ENCODE assay signal across 20 cellular contexts in the genomic region with DNA sequence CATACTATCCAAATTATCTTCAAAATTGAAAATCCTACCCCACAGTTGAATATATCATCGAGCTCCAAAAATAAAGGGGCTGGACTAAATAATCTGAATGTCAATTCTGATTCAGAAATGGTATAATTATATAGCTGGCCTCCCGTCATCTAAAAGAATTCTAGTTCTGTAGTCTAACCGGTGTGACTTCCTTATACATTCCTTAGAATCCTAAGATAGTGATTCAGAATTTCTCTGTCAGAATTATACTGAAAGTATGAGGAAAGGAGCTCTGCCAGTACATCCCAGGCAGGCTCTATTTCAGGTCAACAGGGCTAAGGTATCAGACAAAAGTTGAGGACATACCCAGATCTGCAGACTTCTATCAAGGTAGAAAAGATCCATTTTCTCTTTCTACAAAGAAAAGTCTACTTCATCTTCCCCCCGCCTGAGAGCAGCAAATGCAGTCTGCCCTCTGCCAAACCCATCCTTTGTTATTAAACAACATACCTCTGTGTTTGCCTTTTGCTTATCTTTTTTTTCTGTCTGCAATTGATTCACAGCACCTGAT.
DNase-seq lines count a peak whose midpoint lies in the region; TF ChIP-seq lines count a peak whose summit lies in the region.
"Had no signal": no experiment of that assay in that cellular context is flagged by ENCODE, and none has a peak within 500 bp of the region (broad histone marks: within the 10 kb centered on the region; RNA-seq: fewer than 3 reads in every experiment).

No MANE protein-coding gene starts in this region.

- H3K18ac ChIP-seq in trophoblast cell (ENCODE audit: low read length) = no peak overlapping the region

- no peak overlapping the region for H3K27ac ChIP-seq in RWPE1
- no peak overlapping the region for H3K27ac ChIP-seq in trophoblast cell (ENCODE audit: low read depth, low read length)
- H3K27ac ChIP-seq in suprapubic skin = no peak overlapping the region
- H3K27ac ChIP-seq: BLaER1 treated with 17β-estradiol and CSF1 and Interleukin-3, amounts not matched to agents 10 nM and 100 nM; heart left ventricle; prostate gland; spleen; WERI-Rb-1 had no signal

- TF ChIP-seq CTCF in RWPE1 (conservative IDR thresholded peaks at IDR 0.05; ENCODE audit: low read depth) = no peak
- no peak for TF ChIP-seq CTCF in epithelial cell of esophagus (IDR thresholded peaks at IDR 0.05; ENCODE audit: insufficient read depth, low read depth, low read length, missing control alignments)
- no peak for TF ChIP-seq CTCF in suprapubic skin (IDR thresholded peaks at IDR 0.05)

- no peak for TF ChIP-seq POLR2A in suprapubic skin (IDR thresholded peaks at IDR 0.05)

- no peak overlapping the region for H3K23ac ChIP-seq in trophoblast cell (ENCODE audit: low read length)

- no peaks in the 10 kb centered on the region for H3K9me3 ChIP-seq in trophoblast cell (ENCODE audit: insufficient read depth, low read depth, low read length)
- no peaks in the 10 kb centered on the region for H3K9me3 ChIP-seq in suprapubic skin
- H3K9me3 ChIP-seq: prostate gland had no signal

- no peak overlapping the region for H4K8ac ChIP-seq in trophoblast cell (ENCODE audit: low read depth, low read length)

- no peaks in the 10 kb centered on the region for H3K79me2 ChIP-seq in trophoblast cell (ENCODE audit: control insufficient read depth, insufficient read depth, low read length, poor library complexity)

- no peak overlapping the region for H2AFZ ChIP-seq in trophoblast cell (ENCODE audit: insufficient read depth, low read length, poor library complexity)

- no peak overlapping the region for H2BK12ac ChIP-seq in trophoblast cell (ENCODE audit: low read length)

- no peak for TF ChIP-seq EP300 in suprapubic skin (IDR thresholded peaks at IDR 0.05)

- H4K91ac ChIP-seq in trophoblast cell (ENCODE audit: low read depth, low read length) = no peak overlapping the region

- CTCF ChIA-PET in RWPE1 (lab: Yijun Ruan, JAX) = no interaction called here

- H3K4me3 ChIP-seq in epithelial cell of esophagus (ENCODE audit: low read length) (no peak overlapping the region), trophoblast cell (ENCODE audit: low read depth, low read length) (no peak overlapping the region), suprapubic skin (no peak overlapping the region)
- H3K4me3 ChIP-seq: BLaER1 treated with 17β-estradiol and CSF1 and Interleukin-3, amounts not matched to agents 10 nM and 100 nM; heart left ventricle; prostate gland; spleen had no signal

- H3K9ac ChIP-seq in trophoblast cell (ENCODE audit: low read length) = no peak overlapping the region
- H3K9ac ChIP-seq: BLaER1 treated with 17β-estradiol and CSF1 and Interleukin-3, amounts not matched to agents 10 nM and 100 nM had no signal

- POLR2A ChIA-PET in RWPE1 (lab: Yijun Ruan, JAX; ENCODE audit: low non-redundant PET) = no interaction called here

- no peak overlapping the region for H2AK5ac ChIP-seq in trophoblast cell (ENCODE audit: low read length)

- no peak overlapping the region for H2BK120ac ChIP-seq in trophoblast cell (ENCODE audit: insufficient read depth, low read length, poor library complexity)

- H3K27me3 ChIP-seq in trophoblast cell (ENCODE audit: insufficient read depth, low read length) (no peaks in the 10 kb centered on the region), suprapubic skin (no peaks in the 10 kb centered on the region)
- H3K27me3 ChIP-seq: BLaER1 treated with 17β-estradiol and CSF1 and Interleukin-3, amounts not matched to agents 10 nM and 100 nM; heart left ventricle; spleen had no signal

- no peak overlapping the region for H3K14ac ChIP-seq in trophoblast cell (ENCODE audit: low read length)

- peaks cover 0 to 3% of the 10 kb centered on the region in 2 experiments for H3K4me1 ChIP-seq in trophoblast cell (ENCODE audit: control insufficient read depth in 1 of 2, insufficient read depth in 2 of 2, low read length in 2 of 2)
- H3K4me1 ChIP-seq in suprapubic skin = no peaks in the 10 kb centered on the region
- H3K4me1 ChIP-seq: heart left ventricle, prostate gland, spleen had no signal

- no peak overlapping the region for H4K12ac ChIP-seq in trophoblast cell (ENCODE audit: low read depth, low read length)

- no peaks in the 10 kb centered on the region for H3K79me1 ChIP-seq in trophoblast cell (ENCODE audit: low read length)

- no CpG with 5 or more reads among the region's 4 CpGs for WGBS in trophoblast cell (ENCODE audit: extremely low coverage, insufficient coverage, insufficient read length)
- 45% methylated on average over 4 of the region's 4 CpGs for WGBS in suprapubic skin

- DNase-seq in ELR (ENCODE audit: low read depth) = peak; percentile 68
- DNase-seq in RWPE1 (ENCODE audit: low spot score) = peak; percentile 67
- DNase-seq in epithelial cell of esophagus (ENCODE audit: low read depth) = peak; percentile 72
- peak; percentile 49 to 91 for DNase-seq in trophoblast cell
- no peak for DNase-seq in T-helper 1 cell
- no peak for DNase-seq in suprapubic skin (ENCODE audit: low spot score in 2 of 2)
- no peak for DNase-seq in occipital lobe (lab: John Stamatoyannopoulos, UW)
- no peak for DNase-seq in medulla oblongata (ENCODE audit: extremely low spot score)
- DNase-seq: activated CD4-positive, alpha-beta memory T cell treated with anti-CD3 and anti-CD28 coated beads, Interleukin-2, amount 10 ng/mL, durations not matched to agents 7 days and 5 days; activated naive CD4-positive, alpha-beta T cell treated with anti-CD3 and anti-CD28 coated beads, Interleukin-2, amount 50 U/mL, for 16 hours; activated T-cell treated with anti-CD3 and anti-CD28 coated beads, Interleukin-2, amount 50 U/mL, for 1 hour; heart left ventricle; MM.1S; NCI-H1694 treated with DMSO at 0.1 percent for 48 hours; NCI-H446; spleen; stimulated activated CD8-positive, alpha-beta memory T cell treated with anti-CD3 and anti-CD28 coated beads, Interleukin-4, amount 100 ng/mL, for 48 hours; WERI-Rb-1 had no signal

- no peaks in the 10 kb centered on the region for H3K36me3 ChIP-seq in trophoblast cell (ENCODE audit: control insufficient read depth in 1 of 2, insufficient read depth in 2 of 2, low read length in 2 of 2)
- H3K36me3 ChIP-seq in suprapubic skin = no peaks in the 10 kb centered on the region
- H3K36me3 ChIP-seq: heart left ventricle, prostate gland, spleen, WERI-Rb-1 had no signal

- no peak overlapping the region for H3K4me2 ChIP-seq in trophoblast cell (ENCODE audit: low read length)
- H3K4me2 ChIP-seq: BLaER1 treated with 17β-estradiol and CSF1 and Interleukin-3, amounts not matched to agents 10 nM and 100 nM had no signal

- H2BK5ac ChIP-seq in trophoblast cell (ENCODE audit: low read depth, low read length, poor library complexity) = no peak overlapping the region

- H3K4ac ChIP-seq in trophoblast cell (ENCODE audit: low read depth, low read length) = no peak overlapping the region

Comparison
In these comparisons a context has a peak if more than half of its experiments do, and no peak if none do; other contexts are left out.
1. DNase-seq: peak in ELR (single experiment), RWPE1 (single experiment), epithelial cell of esophagus (single experiment) and trophoblast cell (2 of 2); none in T-helper 1 cell (0 of 5), suprapubic skin (0 of 2), occipital lobe (single experiment) and medulla oblongata (single experiment).